ENCODE assay signal across 11 cellular contexts in genomic region chr1:154178006-154178405, GRCh38. TPM values are rescaled to one million over a fixed set of nuclear protein-coding genes. Genes with fewer than 3 reads are reported as not detected.
DNase-seq lines count a peak whose midpoint lies in the region; ATAC-seq and TF ChIP-seq lines count a peak whose summit lies in the region.
"Had no signal": no experiment of that assay in that cellular context is flagged by ENCODE, and none has a peak within 500 bp of the region (broad histone marks: within the 10 kb centered on the region; RNA-seq: fewer than 3 reads in every experiment).

No MANE protein-coding gene starts in this region.

- TF ChIP-seq POLR2A in testis (IDR thresholded peaks at IDR 0.05), result no peak

- peak; percentile 21 for DNase-seq in activated naive CD4-positive, alpha-beta T cell treated with Interleukin-2 at 50 U/mL for 16 hours
- DNase-seq in activated naive CD4-positive, alpha-beta T cell (lab: John Stamatoyannopoulos, UW), result no peak
- no peak for DNase-seq in activated T-helper 1 cell treated with anti-CD3 and anti-CD28 coated beads, Interleukin-12 subunit alpha, Interleukin-12 subunit beta, Interleukin-2, Interleukin-4 antibody, amounts not matched to agents 30 ng/mL and 10 ng/mL and 1 ng/mL, durations not matched to agents 14 hours and 24 hours and 36 hours (ENCODE audit: low spot score)
- DNase-seq in hepatocyte (ENCODE audit: low spot score), result no peak
- no peak for DNase-seq in testis
- no peak for DNase-seq in D341Med (ENCODE audit: low spot score)
- DNase-seq in NCI-H187 (lab: John Stamatoyannopoulos, UW), result no peak
- DNase-seq: dermis blood vessel endothelial cell, NCI-H2171 treated with DMSO at 0.1 percent for 48 hours had no signal

- H3K27ac ChIP-seq in hepatocyte (no peak overlapping the region), testis (peak overlapping the region; percentile 9 to 50)
- H3K27ac ChIP-seq: VCaP had no signal

- peak overlapping the region; percentile 87 for H3K4me2 ChIP-seq in hepatocyte

- H3K36me3 ChIP-seq in hepatocyte (replicated peaks; ENCODE audit: insufficient read depth, low read depth) (no peaks in the 10 kb centered on the region), testis (ENCODE audit: low read depth, missing control alignments) (no peaks in the 10 kb centered on the region)

- H3K4me1 ChIP-seq in hepatocyte (ENCODE audit: insufficient read depth), result peaks cover 42% of the 10 kb centered on the region
- H3K4me1 ChIP-seq in testis, result peaks cover 56% of the 10 kb centered on the region

- H3K9me3 Mint-ChIP-seq in activated T-helper 1 cell treated with anti-CD3 and anti-CD28 coated beads, Interleukin-12 subunit alpha, Interleukin-12 subunit beta, Interleukin-2, Interleukin-4 antibody, amounts not matched to agents 30 ng/mL and 10 ng/mL and 1 ng/mL, durations not matched to agents 14 hours and 24 hours and 36 hours, result no peaks in the 10 kb centered on the region

- H3K27me3 ChIP-seq in hepatocyte (no peaks in the 10 kb centered on the region), testis (no peaks in the 10 kb centered on the region)

- peaks cover 67% of the 10 kb centered on the region for H3K4me1 Mint-ChIP-seq in activated T-helper 1 cell treated with anti-CD3 and anti-CD28 coated beads, Interleukin-12 subunit alpha, Interleukin-12 subunit beta, Interleukin-2, Interleukin-4 antibody, amounts not matched to agents 30 ng/mL and 10 ng/mL and 1 ng/mL, durations not matched to agents 14 hours and 24 hours and 36 hours (ENCODE audit: low read depth)

- no peak for ATAC-seq in HG02763 (IDR thresholded peaks at IDR 0.05; ENCODE audit: unreplicated experiment)

- H3K36me3 Mint-ChIP-seq in activated T-helper 1 cell treated with anti-CD3 and anti-CD28 coated beads, Interleukin-12 subunit alpha, Interleukin-12 subunit beta, Interleukin-2, Interleukin-4 antibody, amounts not matched to agents 30 ng/mL and 10 ng/mL and 1 ng/mL, durations not matched to agents 14 hours and 24 hours and 36 hours (ENCODE audit: low read depth), result peaks cover 44% of the 10 kb centered on the region

- no peaks in the 10 kb centered on the region for H3K27me3 Mint-ChIP-seq in activated T-helper 1 cell treated with anti-CD3 and anti-CD28 coated beads, Interleukin-12 subunit alpha, Interleukin-12 subunit beta, Interleukin-2, Interleukin-4 antibody, amounts not matched to agents 30 ng/mL and 10 ng/mL and 1 ng/mL, durations not matched to agents 14 hours and 24 hours and 36 hours (ENCODE audit: insufficient read depth)

- H3K4me3 ChIP-seq in hepatocyte (no peak overlapping the region), testis (no peak overlapping the region)

- H3K79me2 ChIP-seq in hepatocyte, result peaks cover 93% of the 10 kb centered on the region

- intact Hi-C loops in activated T-helper 1 cell treated with anti-CD3 and anti-CD28 coated beads, Interleukin-12 subunit alpha, Interleukin-12 subunit beta, Interleukin-2, Interleukin-4 antibody, amounts not matched to agents 30 ng/mL and 10 ng/mL and 1 ng/mL, durations not matched to agents 14 hours and 24 hours and 36 hours (cut with micrococcal nuclease), result no loop called here
- intact Hi-C loops in testis (cut with DNase I; ENCODE audit: low total_unique reads), result no loop called here

- no peaks in the 10 kb centered on the region for H3K9me2 ChIP-seq in hepatocyte (replicated peaks; ENCODE audit: insufficient read depth)

- H3K9me3 ChIP-seq in hepatocyte (ENCODE audit: low read depth) (no peaks in the 10 kb centered on the region), testis (no peaks in the 10 kb centered on the region)

- peak overlapping the region; percentile 66 for H3K27ac Mint-ChIP-seq in activated T-helper 1 cell treated with anti-CD3 and anti-CD28 coated beads, Interleukin-12 subunit alpha, Interleukin-12 subunit beta, Interleukin-2, Interleukin-4 antibody, amounts not matched to agents 30 ng/mL and 10 ng/mL and 1 ng/mL, durations not matched to agents 14 hours and 24 hours and 36 hours

- WGBS in hepatocyte (ENCODE audit: low lambda C conversion rate, missing lambda C conversion rate), result 54% methylated on average over 2 of the region's 2 CpGs
- 52 to 70% methylated on average over 2 of the region's 2 CpGs for WGBS in testis, 2 donors

- peak overlapping the region; percentile 99 for H3K4me3 Mint-ChIP-seq in activated T-helper 1 cell treated with anti-CD3 and anti-CD28 coated beads, Interleukin-12 subunit alpha, Interleukin-12 subunit beta, Interleukin-2, Interleukin-4 antibody, amounts not matched to agents 30 ng/mL and 10 ng/mL and 1 ng/mL, durations not matched to agents 14 hours and 24 hours and 36 hours

- no peak overlapping the region for H2AFZ ChIP-seq in hepatocyte

- H4K20me1 ChIP-seq in hepatocyte (ENCODE audit: insufficient read depth, poor library complexity, severe bottlenecking), result peaks cover 66% of the 10 kb centered on the region

- TF ChIP-seq CTCF in hepatocyte (IDR thresholded peaks at IDR 0.05; ENCODE audit: poor library complexity) (no peak), testis (IDR thresholded peaks at IDR 0.05) (no peak)

RNA-seq across cellular contexts. Expression of gene TPM3, which starts 13.9 kb away (rescaled TPM):
- 665 and 668 TPM in 2 replicates for total RNA-seq in activated T-helper 1 cell treated with anti-CD3 and anti-CD28 coated beads, Interleukin-12 subunit alpha, Interleukin-12 subunit beta, Interleukin-2, Interleukin-4 antibody, amounts not matched to agents 30 ng/mL and 10 ng/mL and 1 ng/mL, durations not matched to agents 14 hours and 24 hours and 36 hours
- 440 and 441 TPM in 2 replicates for total RNA-seq in hepatocyte
- 302 and 321 TPM in 2 replicates for polyA plus RNA-seq in hepatocyte
- 100 to 1,000 TPM; 290 to 356 TPM for total RNA-seq in testis
- polyA plus RNA-seq in testis (ENCODE audit: insufficient read depth, low read depth, low replicate concordance), result 266 TPM

RNA-seq across cellular contexts. Expression of gene NUP210L, which starts 23.1 kb away (rescaled TPM):
- total RNA-seq in activated T-helper 1 cell treated with anti-CD3 and anti-CD28 coated beads, Interleukin-12 subunit alpha, Interleukin-12 subunit beta, Interleukin-2, Interleukin-4 antibody, amounts not matched to agents 30 ng/mL and 10 ng/mL and 1 ng/mL, durations not matched to agents 14 hours and 24 hours and 36 hours, result 0.12 TPM in 1 of 2 replicates, not detected in the other
- total RNA-seq in hepatocyte, result 0.03 and 0.04 TPM in 2 replicates
- not detected in 2 replicates for polyA plus RNA-seq in hepatocyte
- 10 to 100 TPM; 23.0 to 24.4 TPM for total RNA-seq in testis
- 77.2 TPM for polyA plus RNA-seq in testis (ENCODE audit: insufficient read depth, low read depth, low replicate concordance)

RNA-seq across cellular contexts. Expression of gene CFAP141, which starts 28.1 kb away (rescaled TPM):
- not detected in 2 replicates for total RNA-seq in activated T-helper 1 cell treated with anti-CD3 and anti-CD28 coated beads, Interleukin-12 subunit alpha, Interleukin-12 subunit beta, Interleukin-2, Interleukin-4 antibody, amounts not matched to agents 30 ng/mL and 10 ng/mL and 1 ng/mL, durations not matched to agents 14 hours and 24 hours and 36 hours
- total RNA-seq in hepatocyte (not detected in 2 replicates), testis (1 to 10 TPM; 4.0 to 8.4 TPM)
- polyA plus RNA-seq in hepatocyte (not detected in 2 replicates), testis (ENCODE audit: insufficient read depth, low read depth, low replicate concordance) (38.3 TPM)
- total RNA-seq: dermis blood vessel endothelial cell had no signal

RNA-seq across cellular contexts. Expression of gene UBAP2L, which starts 42.7 kb away (rescaled TPM):
- 258 and 284 TPM in 2 replicates for total RNA-seq in activated T-helper 1 cell treated with anti-CD3 and anti-CD28 coated beads, Interleukin-12 subunit alpha, Interleukin-12 subunit beta, Interleukin-2, Interleukin-4 antibody, amounts not matched to agents 30 ng/mL and 10 ng/mL and 1 ng/mL, durations not matched to agents 14 hours and 24 hours and 36 hours
- 83.5 and 103 TPM in 2 replicates for total RNA-seq in hepatocyte
- polyA plus RNA-seq in hepatocyte, result 119 and 132 TPM in 2 replicates
- 100 to 1,000 TPM; 159 to 166 TPM for total RNA-seq in testis
- 174 TPM for polyA plus RNA-seq in testis (ENCODE audit: insufficient read depth, low read depth, low replicate concordance)

Comparison
In these comparisons a context has a peak if more than half of its experiments do, and no peak if none do; other contexts are left out.
1. RNA of gene NUP210L, which starts 23.1 kb away (total RNA-seq): 23.0 to 24.4 TPM in testis; 0.03 to 0.04 TPM in hepatocyte and 0.12 TPM in activated T-helper 1 cell treated with anti-CD3 and anti-CD28 coated beads, Interleukin-12 subunit alpha, Interleukin-12 subunit beta, Interleukin-2, Interleukin-4 antibody, amounts not matched to agents 30 ng/mL and 10 ng/mL and 1 ng/mL, durations not matched to agents 14 hours and 24 hours and 36 hours; every median in the first group is over 10 times any median in the second.